ENCODE assay signal across 18 cellular contexts in the genomic region with DNA sequence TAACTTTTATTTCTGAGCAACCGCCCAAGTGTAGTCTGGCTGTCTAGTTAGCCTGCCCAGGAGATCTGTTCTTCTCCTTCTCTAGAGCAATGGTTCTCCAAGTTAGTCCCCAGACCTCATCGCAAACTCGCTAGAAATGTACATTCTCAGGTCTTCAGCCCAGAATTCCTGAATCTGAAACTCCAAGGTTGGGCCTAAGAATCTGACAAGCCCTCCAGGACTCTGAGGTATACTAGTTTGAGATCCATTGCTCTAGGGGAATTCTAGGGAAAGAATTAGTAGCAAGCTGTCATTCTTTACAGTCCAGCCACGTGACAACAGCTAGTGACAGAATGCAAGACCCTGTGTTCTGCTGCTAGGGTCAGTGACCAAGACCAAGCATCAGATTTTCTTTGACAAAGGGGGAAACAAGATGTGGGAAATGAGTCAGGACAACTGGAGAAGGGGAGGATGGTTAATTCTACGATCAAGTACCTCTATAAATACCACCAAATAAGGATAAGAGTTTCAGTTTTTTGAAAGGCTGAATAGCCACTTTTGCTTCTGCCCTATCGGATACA. TPM values are rescaled to one million over a fixed set of nuclear protein-coding genes. Genes with fewer than 3 reads are reported as not detected.
DNase-seq lines count a peak whose midpoint lies in the region; ATAC-seq and TF ChIP-seq lines count a peak whose summit lies in the region.
"Had no signal": no experiment of that assay in that cellular context is flagged by ENCODE, and none has a peak within 500 bp of the region (broad histone marks: within the 10 kb centered on the region; RNA-seq: fewer than 3 reads in every experiment).

No MANE protein-coding gene starts in this region.

- no peaks in the 10 kb centered on the region for H3K27me3 Mint-ChIP-seq in activated CD4-positive, alpha-beta memory T cell treated with anti-CD3 and anti-CD28 coated beads for 36 hours
- no peaks in the 10 kb centered on the region for H3K27me3 Mint-ChIP-seq in activated CD4-positive, alpha-beta memory T cell treated with anti-CD3 and anti-CD28 coated beads, Interleukin-2, amount 10 ng/mL, durations not matched to agents 7 days and 5 days
- no peaks in the 10 kb centered on the region for H3K27me3 Mint-ChIP-seq in WTC11 (ENCODE audit: low read depth)
- H3K27me3 Mint-ChIP-seq: activated CD4-positive, alpha-beta T cell treated with anti-CD3 and anti-CD28 coated beads, Interleukin-2, amount 10 ng/mL, durations not matched to agents 24 days and 14 days had no signal

- H3K4me1 ChIP-seq in hepatocyte (ENCODE audit: insufficient read depth): peaks cover 49% of the 10 kb centered on the region

- no peaks in the 10 kb centered on the region for H3K9me3 Mint-ChIP-seq in activated CD4-positive, alpha-beta memory T cell treated with anti-CD3 and anti-CD28 coated beads for 36 hours
- H3K9me3 Mint-ChIP-seq in activated CD4-positive, alpha-beta memory T cell treated with anti-CD3 and anti-CD28 coated beads, Interleukin-2, amount 10 ng/mL, durations not matched to agents 7 days and 5 days: no peaks in the 10 kb centered on the region
- no peaks in the 10 kb centered on the region for H3K9me3 Mint-ChIP-seq in WTC11
- H3K9me3 Mint-ChIP-seq: activated CD4-positive, alpha-beta T cell treated with anti-CD3 and anti-CD28 coated beads, Interleukin-2, amount 10 ng/mL, durations not matched to agents 24 days and 14 days; T-helper 1 cell treated with Interleukin-12 subunit alpha and Interleukin-12 subunit beta and Interleukin-4 antibody, amounts not matched to agents 30 μg/mL and 1 μg/mL, for 36 hours had no signal

- peaks cover 24% of the 10 kb centered on the region for H3K36me3 Mint-ChIP-seq in activated CD4-positive, alpha-beta memory T cell treated with anti-CD3 and anti-CD28 coated beads for 36 hours
- H3K36me3 Mint-ChIP-seq in activated CD4-positive, alpha-beta memory T cell treated with anti-CD3 and anti-CD28 coated beads, Interleukin-2, amount 10 ng/mL, durations not matched to agents 7 days and 5 days (ENCODE audit: low read depth): peaks cover 52% of the 10 kb centered on the region
- H3K36me3 Mint-ChIP-seq in WTC11: no peaks in the 10 kb centered on the region

- peak overlapping the region; percentile 83 for H3K27ac Mint-ChIP-seq in activated CD4-positive, alpha-beta memory T cell treated with anti-CD3 and anti-CD28 coated beads for 36 hours
- no peak overlapping the region for H3K27ac Mint-ChIP-seq in activated CD4-positive, alpha-beta memory T cell treated with anti-CD3 and anti-CD28 coated beads, Interleukin-2, amount 10 ng/mL, durations not matched to agents 7 days and 5 days
- peak overlapping the region; percentile 58 for H3K27ac Mint-ChIP-seq in WTC11

- H3K27ac ChIP-seq in hepatocyte: peak overlapping the region; percentile 49
- H3K27ac ChIP-seq: HL-60 had no signal

- no peaks in the 10 kb centered on the region for H3K9me3 ChIP-seq in hepatocyte (ENCODE audit: low read depth)
- H3K9me3 ChIP-seq: heart right ventricle had no signal

- CTCF ChIA-PET in activated CD4-positive, alpha-beta memory T cell treated with anti-CD3 and anti-CD28 coated beads for 36 hours (lab: Charles Lee): interaction anchor here (0.7 to 1.3 kb wide), 3 partner anchors 13 to 312 kb away, joined by 3 to 4 read pairs (median 3); no protein-coding TSS in a partner anchor
- CTCF ChIA-PET in activated CD4-positive, alpha-beta memory T cell treated with anti-CD3 and anti-CD28 coated beads, Interleukin-2, amount 10 ng/mL, durations not matched to agents 7 days and 5 days (lab: Charles Lee): interaction anchor here (1.1 to 1.9 kb wide), 5 partner anchors 10 to 62 kb away, joined by 3 to 7 read pairs (median 3); no protein-coding TSS in a partner anchor
- CTCF ChIA-PET in WTC11 (lab: Charles Lee): interaction anchor here (0.6 to 2.1 kb wide), 8 partner anchors 9 to 657 kb away, joined by 3 to 11 read pairs (median 4); no protein-coding TSS in a partner anchor

- intact Hi-C loops in activated CD4-positive, alpha-beta memory T cell treated with anti-CD3 and anti-CD28 coated beads for 36 hours (cut with micrococcal nuclease): no loop called here

- ATAC-seq in WTC11 (no peak), GM19328 (IDR thresholded peaks at IDR 0.05; ENCODE audit: unreplicated experiment) (no peak)
- ATAC-seq: heart right ventricle had no signal

- peaks cover 89% of the 10 kb centered on the region for H4K20me1 ChIP-seq in hepatocyte (ENCODE audit: insufficient read depth, poor library complexity, severe bottlenecking)

- H3K4me2 ChIP-seq in hepatocyte: no peak overlapping the region

- no peak overlapping the region for H3K4me3 ChIP-seq in hepatocyte
- H3K4me3 ChIP-seq: heart right ventricle had no signal

- POLR2A ChIA-PET in activated CD4-positive, alpha-beta memory T cell treated with anti-CD3 and anti-CD28 coated beads for 36 hours (lab: Charles Lee): interaction anchor here (0.5 kb wide), 1 partner anchor 451 kb away, joined by 3 read pairs; no protein-coding TSS in a partner anchor
- POLR2A ChIA-PET in activated CD4-positive, alpha-beta memory T cell treated with anti-CD3 and anti-CD28 coated beads, Interleukin-2, amount 10 ng/mL, durations not matched to agents 7 days and 5 days (lab: Charles Lee): interaction anchor here (1.0 to 1.4 kb wide), 2 partner anchors 9 to 46 kb away, joined by 3 read pairs; a partner anchor contains a TSS
- POLR2A ChIA-PET in WTC11 (lab: Charles Lee): interaction anchor here (1.2 kb wide), 1 partner anchor 9 kb away, joined by 4 read pairs; no protein-coding TSS in a partner anchor

- peaks cover 77% of the 10 kb centered on the region for H3K4me1 Mint-ChIP-seq in activated CD4-positive, alpha-beta memory T cell treated with anti-CD3 and anti-CD28 coated beads for 36 hours (ENCODE audit: low read depth)
- peaks cover 71% of the 10 kb centered on the region for H3K4me1 Mint-ChIP-seq in activated CD4-positive, alpha-beta memory T cell treated with anti-CD3 and anti-CD28 coated beads, Interleukin-2, amount 10 ng/mL, durations not matched to agents 7 days and 5 days
- H3K4me1 Mint-ChIP-seq in WTC11: peaks cover 66% of the 10 kb centered on the region

- peaks cover 100% of the 10 kb centered on the region for H3K79me2 ChIP-seq in hepatocyte

- no peak overlapping the region for H3K4me3 Mint-ChIP-seq in activated CD4-positive, alpha-beta memory T cell treated with anti-CD3 and anti-CD28 coated beads for 36 hours
- H3K4me3 Mint-ChIP-seq in activated CD4-positive, alpha-beta memory T cell treated with anti-CD3 and anti-CD28 coated beads, Interleukin-2, amount 10 ng/mL, durations not matched to agents 7 days and 5 days: no peak overlapping the region
- H3K4me3 Mint-ChIP-seq in WTC11: no peak overlapping the region
- H3K4me3 Mint-ChIP-seq: activated CD4-positive, alpha-beta T cell treated with anti-CD3 and anti-CD28 coated beads, Interleukin-2, amount 10 ng/mL, durations not matched to agents 24 days and 14 days; T-helper 1 cell treated with Interleukin-12 subunit alpha and Interleukin-12 subunit beta and Interleukin-4 antibody, amounts not matched to agents 30 μg/mL and 1 μg/mL, for 36 hours had no signal

- WGBS in hepatocyte (ENCODE audit: low lambda C conversion rate, missing lambda C conversion rate): 89% methylated on average over 6 of the region's 6 CpGs

- H3K9me2 ChIP-seq in hepatocyte (replicated peaks; ENCODE audit: insufficient read depth): no peaks in the 10 kb centered on the region

- no peak for TF ChIP-seq CTCF in WTC11 (IDR thresholded peaks at IDR 0.05)
- no peak for TF ChIP-seq CTCF in hepatocyte (IDR thresholded peaks at IDR 0.05; ENCODE audit: poor library complexity)

- H3K36me3 ChIP-seq in hepatocyte (replicated peaks; ENCODE audit: insufficient read depth, low read depth): no peaks in the 10 kb centered on the region

- DNase-seq in activated CD4-positive, alpha-beta memory T cell treated with anti-CD3 and anti-CD28 coated beads for 36 hours: no peak
- no peak for DNase-seq in activated CD4-positive, alpha-beta memory T cell treated with anti-CD3 and anti-CD28 coated beads, Interleukin-2, amount 10 ng/mL, durations not matched to agents 7 days and 5 days
- no peak for DNase-seq in WTC11 (ENCODE audit: low spot score)
- DNase-seq in hepatocyte (ENCODE audit: low spot score): no peak
- peak; percentile 11 for DNase-seq in stimulated activated CD8-positive, alpha-beta memory T cell treated with anti-CD3 and anti-CD28 coated beads, Interleukin-4, amount 100 ng/mL, for 48 hours
- DNase-seq in activated CD4-positive, alpha-beta T cell treated with anti-CD3 and anti-CD28 coated beads for 1 hour: no peak
- no peak for DNase-seq in activated CD4-positive, CD25-positive, alpha-beta regulatory T cell (lab: John Stamatoyannopoulos, UW)
- DNase-seq: 8988T; activated CD4-positive, alpha-beta T cell treated with anti-CD3 and anti-CD28 coated beads, Interleukin-2, amount 10 ng/mL, durations not matched to agents 24 days and 14 days; activated gamma-delta T cell; COR-L47; heart right ventricle; NCI-H187; NCI-H748 treated with DMSO at 0.1 percent for 48 hours; stimulated activated CD4-positive, alpha-beta T cell treated with anti-CD3 and anti-CD28 coated beads, Interleukin-4, amount 100 ng/mL, for 1 hour had no signal

- H2AFZ ChIP-seq in hepatocyte: no peak overlapping the region

- no peaks in the 10 kb centered on the region for H3K27me3 ChIP-seq in hepatocyte
- H3K27me3 ChIP-seq: heart right ventricle had no signal

TF ChIP-seq in WTC11, 78 proteins besides CTCF, POLR2A, EP300 and RAD21 (continues in another document):
- TF ChIP-seq GABPB1 (CRISPR knock-in tag; IDR thresholded peaks at IDR 0.05) (no peak), FOXJ3 (CRISPR knock-in tag; IDR thresholded peaks at IDR 0.05; ENCODE audit: borderline replicate concordance) (no peak)

RNA-seq across cellular contexts. Expression of a gene that starts 5.8 kb away (rescaled TPM):
- total RNA-seq in activated CD4-positive, alpha-beta memory T cell treated with anti-CD3 and anti-CD28 coated beads for 36 hours: 100 to 1,000 TPM; 167 to 172 TPM
- total RNA-seq in activated CD4-positive, alpha-beta memory T cell treated with anti-CD3 and anti-CD28 coated beads, Interleukin-2, amount 10 ng/mL, durations not matched to agents 7 days and 5 days: 100 to 1,000 TPM; 153 to 154 TPM
- total RNA-seq in WTC11 (2021) (132 to 146 TPM (median 144 TPM) in 3 replicates), hepatocyte (57.7 and 64.0 TPM in 2 replicates)
- 112 and 114 TPM in 2 replicates for polyA plus RNA-seq in hepatocyte

RNA-seq across cellular contexts. Expression of a gene that starts 46.4 kb away (rescaled TPM):
- total RNA-seq in activated CD4-positive, alpha-beta memory T cell treated with anti-CD3 and anti-CD28 coated beads for 36 hours: 10 to 100 TPM; 15.0 to 16.9 TPM
- 10 to 100 TPM; 30.3 to 32.3 TPM for total RNA-seq in activated CD4-positive, alpha-beta memory T cell treated with anti-CD3 and anti-CD28 coated beads, Interleukin-2, amount 10 ng/mL, durations not matched to agents 7 days and 5 days
- total RNA-seq in WTC11 (2021) (35.0 to 36.7 TPM (median 35.6 TPM) in 3 replicates), hepatocyte (24.5 and 29.5 TPM in 2 replicates)
- polyA plus RNA-seq in hepatocyte: 39.1 and 46.2 TPM in 2 replicates
